In the genomic region with DNA sequence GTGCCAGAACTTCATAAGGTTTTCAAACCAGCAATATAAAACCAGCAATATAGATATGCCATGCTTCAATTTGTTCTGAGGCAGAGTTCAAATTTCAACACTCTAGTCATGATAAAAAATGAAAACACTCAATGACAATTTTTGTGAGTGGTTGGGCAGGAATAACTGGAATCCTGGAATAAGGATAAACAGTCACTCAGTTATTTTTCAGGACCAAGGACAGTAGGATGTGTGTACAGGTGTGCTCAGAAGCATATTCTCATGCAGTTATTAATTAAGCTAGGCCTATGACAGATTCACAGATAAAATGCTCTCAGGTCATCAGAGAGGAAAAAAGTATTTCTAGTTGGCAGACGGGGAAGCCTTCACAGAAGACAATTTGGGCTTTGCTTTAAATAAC, we compare ENCODE assay signal across 1 cellular context.
A peak's percentile ranks its signal among the peaks of the same experiment; 100 is the strongest.
TF ChIP-seq lines count a peak whose summit lies in the region.

No MANE protein-coding gene starts in this region.

TF ChIP-seq in SK-N-SH, 30 proteins besides CTCF, POLR2A, EP300 and RAD21 (continued from another document):
- TF ChIP-seq, protein P1, sequence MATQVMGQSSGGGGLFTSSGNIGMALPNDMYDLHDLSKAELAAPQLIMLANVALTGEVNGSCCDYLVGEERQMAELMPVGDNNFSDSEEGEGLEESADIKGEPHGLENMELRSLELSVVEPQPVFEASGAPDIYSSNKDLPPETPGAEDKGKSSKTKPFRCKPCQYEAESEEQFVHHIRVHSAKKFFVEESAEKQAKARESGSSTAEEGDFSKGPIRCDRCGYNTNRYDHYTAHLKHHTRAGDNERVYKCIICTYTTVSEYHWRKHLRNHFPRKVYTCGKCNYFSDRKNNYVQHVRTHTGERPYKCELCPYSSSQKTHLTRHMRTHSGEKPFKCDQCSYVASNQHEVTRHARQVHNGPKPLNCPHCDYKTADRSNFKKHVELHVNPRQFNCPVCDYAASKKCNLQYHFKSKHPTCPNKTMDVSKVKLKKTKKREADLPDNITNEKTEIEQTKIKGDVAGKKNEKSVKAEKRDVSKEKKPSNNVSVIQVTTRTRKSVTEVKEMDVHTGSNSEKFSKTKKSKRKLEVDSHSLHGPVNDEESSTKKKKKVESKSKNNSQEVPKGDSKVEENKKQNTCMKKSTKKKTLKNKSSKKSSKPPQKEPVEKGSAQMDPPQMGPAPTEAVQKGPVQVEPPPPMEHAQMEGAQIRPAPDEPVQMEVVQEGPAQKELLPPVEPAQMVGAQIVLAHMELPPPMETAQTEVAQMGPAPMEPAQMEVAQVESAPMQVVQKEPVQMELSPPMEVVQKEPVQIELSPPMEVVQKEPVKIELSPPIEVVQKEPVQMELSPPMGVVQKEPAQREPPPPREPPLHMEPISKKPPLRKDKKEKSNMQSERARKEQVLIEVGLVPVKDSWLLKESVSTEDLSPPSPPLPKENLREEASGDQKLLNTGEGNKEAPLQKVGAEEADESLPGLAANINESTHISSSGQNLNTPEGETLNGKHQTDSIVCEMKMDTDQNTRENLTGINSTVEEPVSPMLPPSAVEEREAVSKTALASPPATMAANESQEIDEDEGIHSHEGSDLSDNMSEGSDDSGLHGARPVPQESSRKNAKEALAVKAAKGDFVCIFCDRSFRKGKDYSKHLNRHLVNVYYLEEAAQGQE (IDR thresholded peaks at IDR 0.05; ENCODE audit: low read depth, low read length) = peak; percentile 69; the same call in 1 of the 2 replicates
TF ChIP-seq in SK-N-SH: peak in this region for 1.
